ENCODE assay signal across 8 cellular contexts in genomic region chr12:32399045-32399372, GRCh38. TPM values are rescaled to one million over a fixed set of nuclear protein-coding genes. Genes with fewer than 3 reads are reported as not detected.
DNase-seq lines count a peak whose midpoint lies in the region; ATAC-seq and TF ChIP-seq lines count a peak whose summit lies in the region.

No MANE protein-coding gene starts in this region.

- H4K20me1 ChIP-seq in OCI-LY3 (ENCODE audit: insufficient read depth, low read length): no peaks in the 10 kb centered on the region

- ATAC-seq in GM21526 (IDR thresholded peaks at IDR 0.05; ENCODE audit: low FRiP score, unreplicated experiment): no peak

- TF ChIP-seq CTCF in OCI-LY3 (IDR thresholded peaks at IDR 0.05; ENCODE audit: low read depth, low read length): no peak
- TF ChIP-seq CTCF in epithelial cell of proximal tubule (conservative IDR thresholded peaks at IDR 0.05; ENCODE audit: low read depth, low read length): no peak
- TF ChIP-seq CTCF in parathyroid adenoma (IDR thresholded peaks at IDR 0.05): no peak

- H3K9ac ChIP-seq in ES-I3 (ENCODE audit: low read depth, low read length): peak overlapping the region; percentile 92
- H3K9ac ChIP-seq in OCI-LY3 (ENCODE audit: low read length): peak overlapping the region; percentile 42
- H3K9ac ChIP-seq in parathyroid adenoma: no peak overlapping the region

- peak overlapping the region; percentile 95 for H3K4me2 ChIP-seq in OCI-LY3 (ENCODE audit: low read length)
- peak overlapping the region; percentile 75 for H3K4me2 ChIP-seq in parathyroid adenoma (ENCODE audit: low read length)

- peaks cover 12% of the 10 kb centered on the region; the same call in 1 of the 2 replicates for H3K4me1 ChIP-seq in ES-I3 (ENCODE audit: insufficient read depth, low read length)
- peaks cover 14% of the 10 kb centered on the region for H3K4me1 ChIP-seq in OCI-LY3 (ENCODE audit: low read length)
- H3K4me1 ChIP-seq in parathyroid adenoma: peaks cover 4% of the 10 kb centered on the region

- DNase-seq in epithelial cell of proximal tubule (ENCODE audit: low read depth) (no peak), NCI-H524 (lab: John Stamatoyannopoulos, UW) (no peak), GF-D8 (lab: John Stamatoyannopoulos, UW) (no peak), UCSD-AML1 (lab: John Stamatoyannopoulos, UW; ENCODE audit: unreplicated experiment) (no peak)

- H3K79me2 ChIP-seq in OCI-LY3 (ENCODE audit: low read length) (no peaks in the 10 kb centered on the region), parathyroid adenoma (peaks cover 16% of the 10 kb centered on the region)

- H3K27me3 ChIP-seq in OCI-LY3 (ENCODE audit: low read depth, low read length) (peaks cover 16% of the 10 kb centered on the region), parathyroid adenoma (ENCODE audit: control insufficient read depth, insufficient read depth, low read length) (no peaks in the 10 kb centered on the region)

- H3K36me3 ChIP-seq in ES-I3 (ENCODE audit: insufficient read depth, low read length) (no peaks in the 10 kb centered on the region), OCI-LY3 (replicated peaks; ENCODE audit: low read depth, low read length) (no peaks in the 10 kb centered on the region), parathyroid adenoma (ENCODE audit: control insufficient read depth, insufficient read depth, low read length) (no peaks in the 10 kb centered on the region)

- peak overlapping the region; percentile 76 for H3K4me3 ChIP-seq in OCI-LY3 (ENCODE audit: low read length)
- H3K4me3 ChIP-seq in epithelial cell of proximal tubule (ENCODE audit: low read depth, low read length): peak overlapping the region; percentile 99
- peak overlapping the region; percentile 72 for H3K4me3 ChIP-seq in parathyroid adenoma (ENCODE audit: low read depth, low read length)

- H3K27ac ChIP-seq in OCI-LY3 (ENCODE audit: low read length) (no peak overlapping the region), parathyroid adenoma (peak overlapping the region; percentile 68)

- H3K9me3 ChIP-seq in ES-I3 (ENCODE audit: control insufficient read depth, insufficient read depth, low read length) (no peaks in the 10 kb centered on the region), OCI-LY3 (ENCODE audit: insufficient read depth, low read length) (no peaks in the 10 kb centered on the region), parathyroid adenoma (ENCODE audit: control insufficient read depth, low read length) (no peaks in the 10 kb centered on the region)

- peak overlapping the region; percentile 44; the same call in 1 of the 2 replicates for H2AFZ ChIP-seq in OCI-LY3 (ENCODE audit: low read depth, low read length)
- H2AFZ ChIP-seq in parathyroid adenoma: peak overlapping the region; percentile 87

RNA-seq across cellular contexts. Expression of gene FGD4, which starts 0.3 kb away (rescaled TPM):
- total RNA-seq in epithelial cell of proximal tubule: 16.5 and 19.9 TPM in 2 replicates
